Comparison of ENCODE assay signal across 8 cellular contexts in the genomic region with DNA sequence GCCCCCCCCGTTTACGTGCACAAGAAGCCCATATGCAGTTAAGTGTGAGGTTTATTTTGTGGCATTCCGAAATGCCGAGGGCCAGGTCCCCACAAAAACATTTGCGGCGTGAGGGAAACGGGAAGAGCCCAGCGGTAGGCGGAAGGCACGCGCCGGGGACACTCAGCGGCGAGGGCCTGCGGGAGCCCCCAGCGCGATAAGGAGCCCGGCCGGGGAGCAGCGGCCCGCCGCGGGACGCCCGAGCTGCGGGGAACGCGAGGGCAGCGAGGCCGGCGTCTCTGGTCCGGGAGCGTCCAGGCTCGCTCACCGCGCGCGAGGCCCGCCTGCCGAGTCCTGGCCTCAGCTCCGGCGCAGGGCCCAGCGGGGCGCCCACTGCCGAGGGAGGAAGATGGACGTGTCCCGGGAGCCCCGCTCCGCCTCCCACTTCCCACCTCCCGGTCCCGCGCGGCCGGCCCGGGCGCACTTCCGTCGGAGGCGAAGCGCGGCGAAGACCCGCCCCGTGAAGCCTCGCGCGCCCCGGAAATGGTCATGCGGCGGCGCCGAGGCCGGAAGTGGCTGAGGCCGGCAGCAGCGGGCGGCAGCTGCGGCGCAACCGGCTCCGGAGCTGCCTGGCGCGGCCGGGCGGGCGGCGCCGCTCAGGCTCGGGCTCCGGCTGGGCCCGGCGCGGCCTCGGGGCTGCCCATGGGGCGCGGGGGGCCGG. TPM values are rescaled to one million over a fixed set of nuclear protein-coding genes. Genes with fewer than 3 reads are reported as not detected.
DNase-seq lines count a peak whose midpoint lies in the region; ATAC-seq and TF ChIP-seq lines count a peak whose summit lies in the region.

A gene with protein sequence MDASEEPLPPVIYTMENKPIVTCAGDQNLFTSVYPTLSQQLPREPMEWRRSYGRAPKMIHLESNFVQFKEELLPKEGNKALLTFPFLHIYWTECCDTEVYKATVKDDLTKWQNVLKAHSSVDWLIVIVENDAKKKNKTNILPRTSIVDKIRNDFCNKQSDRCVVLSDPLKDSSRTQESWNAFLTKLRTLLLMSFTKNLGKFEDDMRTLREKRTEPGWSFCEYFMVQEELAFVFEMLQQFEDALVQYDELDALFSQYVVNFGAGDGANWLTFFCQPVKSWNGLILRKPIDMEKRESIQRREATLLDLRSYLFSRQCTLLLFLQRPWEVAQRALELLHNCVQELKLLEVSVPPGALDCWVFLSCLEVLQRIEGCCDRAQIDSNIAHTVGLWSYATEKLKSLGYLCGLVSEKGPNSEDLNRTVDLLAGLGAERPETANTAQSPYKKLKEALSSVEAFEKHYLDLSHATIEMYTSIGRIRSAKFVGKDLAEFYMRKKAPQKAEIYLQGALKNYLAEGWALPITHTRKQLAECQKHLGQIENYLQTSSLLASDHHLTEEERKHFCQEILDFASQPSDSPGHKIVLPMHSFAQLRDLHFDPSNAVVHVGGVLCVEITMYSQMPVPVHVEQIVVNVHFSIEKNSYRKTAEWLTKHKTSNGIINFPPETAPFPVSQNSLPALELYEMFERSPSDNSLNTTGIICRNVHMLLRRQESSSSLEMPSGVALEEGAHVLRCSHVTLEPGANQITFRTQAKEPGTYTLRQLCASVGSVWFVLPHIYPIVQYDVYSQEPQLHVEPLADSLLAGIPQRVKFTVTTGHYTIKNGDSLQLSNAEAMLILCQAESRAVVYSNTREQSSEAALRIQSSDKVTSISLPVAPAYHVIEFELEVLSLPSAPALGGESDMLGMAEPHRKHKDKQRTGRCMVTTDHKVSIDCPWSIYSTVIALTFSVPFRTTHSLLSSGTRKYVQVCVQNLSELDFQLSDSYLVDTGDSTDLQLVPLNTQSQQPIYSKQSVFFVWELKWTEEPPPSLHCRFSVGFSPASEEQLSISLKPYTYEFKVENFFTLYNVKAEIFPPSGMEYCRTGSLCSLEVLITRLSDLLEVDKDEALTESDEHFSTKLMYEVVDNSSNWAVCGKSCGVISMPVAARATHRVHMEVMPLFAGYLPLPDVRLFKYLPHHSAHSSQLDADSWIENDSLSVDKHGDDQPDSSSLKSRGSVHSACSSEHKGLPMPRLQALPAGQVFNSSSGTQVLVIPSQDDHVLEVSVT (plus strand): TSS at position 536 of the 700 bp plus-strand sequence. CDS start 185 bp downstream, outside the sequence.

- H3K9me3 Mint-ChIP-seq in neural progenitor cell, result no peaks in the 10 kb centered on the region

- H3K4me3 Mint-ChIP-seq in neural progenitor cell, result peak within 1 kb of the TSS; percentile 93

- no peak for TF ChIP-seq CTCF in DND-41 (IDR thresholded peaks at IDR 0.05; ENCODE audit: borderline replicate concordance, extremely low read depth, low read length, poor library complexity, severe bottlenecking)
- TF ChIP-seq CTCF in foreskin fibroblast (IDR thresholded peaks at IDR 0.05; ENCODE audit: low read depth, low read length), result no peak
- TF ChIP-seq CTCF in neural progenitor cell (IDR thresholded peaks at IDR 0.05), result no peak
- TF ChIP-seq CTCF in stomach (IDR thresholded peaks at IDR 0.05), result no peak

- no peak for TF ChIP-seq POLR2A in stomach (IDR thresholded peaks at IDR 0.05)

- DNase-seq in DND-41, result peak; percentile 83
- peak; percentile 94 for DNase-seq in Karpas-422
- peak; percentile 80 to 85 for DNase-seq in SJCRH30
- DNase-seq in activated gamma-delta T cell treated with anti-CD3 and anti-CD28 coated beads, Interleukin-2, amount 50 U/mL, for 16 hours (ENCODE audit: low read depth), result peak; percentile 66
- peak; percentile 88 to 96 for DNase-seq in foreskin fibroblast
- peak; percentile 92 for DNase-seq in neural progenitor cell (ENCODE audit: low spot score)
- peak; percentile 87 for DNase-seq in stomach

- peaks cover 4% of the 10 kb centered on the region for H3K27me3 Mint-ChIP-seq in neural progenitor cell (ENCODE audit: insufficient read depth, low read depth)

- H3K36me3 Mint-ChIP-seq in neural progenitor cell, result no peaks in the 10 kb centered on the region

- H2AFZ ChIP-seq in DND-41 (ENCODE audit: low read depth, low read length) (peak within 1 kb of the TSS; percentile 70), Karpas-422 (ENCODE audit: low read length) (no peak within 1 kb of the TSS; the same call in 1 of the 2 replicates), neural progenitor cell (replicated peaks) (peak within 1 kb of the TSS; percentile 71)

- H3K4me2 ChIP-seq in DND-41 (ENCODE audit: insufficient read depth, low read length) (peak within 1 kb of the TSS; percentile 75), Karpas-422 (ENCODE audit: low read depth, low read length, poor library complexity, severe bottlenecking) (peak within 1 kb of the TSS; percentile 97), neural progenitor cell (peak within 1 kb of the TSS; percentile 99)

- H3K9me3 ChIP-seq in DND-41 (ENCODE audit: insufficient read depth, low read length, severe bottlenecking) (no peaks in the 10 kb centered on the region), Karpas-422 (ENCODE audit: low read length) (no peaks in the 10 kb centered on the region), SJCRH30 (replicated peaks) (no peaks in the 10 kb centered on the region), neural progenitor cell (ENCODE audit: low read depth) (no peaks in the 10 kb centered on the region), stomach (no peaks in the 10 kb centered on the region)

- H3K4me1 ChIP-seq in DND-41 (ENCODE audit: insufficient read depth, low read length) (peaks cover 44% of the 10 kb centered on the region), Karpas-422 (ENCODE audit: low read length) (peaks cover 31% of the 10 kb centered on the region), SJCRH30 (peaks cover 24% of the 10 kb centered on the region), neural progenitor cell (peaks cover 23% of the 10 kb centered on the region), stomach (peaks cover 9 to 51% (median 45%) of the 10 kb centered on the region in 4 donors)

- H3K27me3 ChIP-seq in DND-41 (ENCODE audit: insufficient read depth, low read length, poor library complexity) (no peaks in the 10 kb centered on the region), Karpas-422 (ENCODE audit: low read length) (no peaks in the 10 kb centered on the region), SJCRH30 (no peaks in the 10 kb centered on the region), neural progenitor cell (no peaks in the 10 kb centered on the region), stomach (no peaks in the 10 kb centered on the region)

- peak within 1 kb of the TSS; percentile 89 for H3K27ac ChIP-seq in DND-41 (ENCODE audit: low read length)
- peak within 1 kb of the TSS; percentile 26 for H3K27ac ChIP-seq in Karpas-422 (ENCODE audit: low read length)
- peak within 1 kb of the TSS; percentile 57 for H3K27ac ChIP-seq in SJCRH30
- H3K27ac ChIP-seq in neural progenitor cell, result peak within 1 kb of the TSS; percentile 92
- peak within 1 kb of the TSS; percentile 94 to 98 (median 96) for H3K27ac ChIP-seq in stomach

- peak within 1 kb of the TSS; percentile 64 for H3K27ac Mint-ChIP-seq in neural progenitor cell

- intact Hi-C loops in stomach (cut with DNase I; ENCODE audit: low total_unique reads), result no loop called here

- WGBS in stomach, 5 donors, result 0 to 1% (median 0%) methylated on average over 25 to 96 of the region's 96 CpGs

- H3K4me1 Mint-ChIP-seq in neural progenitor cell, result peaks cover 23% of the 10 kb centered on the region

- H3K9ac ChIP-seq in DND-41 (ENCODE audit: low read depth, low read length) (peak within 1 kb of the TSS; percentile 98), Karpas-422 (ENCODE audit: low read length) (peak within 1 kb of the TSS; percentile 94), neural progenitor cell (peak within 1 kb of the TSS; percentile 95)

- H3K9me2 ChIP-seq in Karpas-422 (replicated peaks; ENCODE audit: insufficient read depth, low read length), result no peaks in the 10 kb centered on the region

- H3K36me3 ChIP-seq in DND-41 (ENCODE audit: insufficient read depth, low read length) (no peaks in the 10 kb centered on the region), Karpas-422 (ENCODE audit: insufficient read depth, low read length) (no peaks in the 10 kb centered on the region), SJCRH30 (peaks cover 2% of the 10 kb centered on the region; the same call in 1 of the 2 replicates), neural progenitor cell (no peaks in the 10 kb centered on the region), stomach (no peaks in the 10 kb centered on the region)

- TF ChIP-seq EP300 in stomach (IDR thresholded peaks at IDR 0.05), result no peak

- peak; percentile 67 for ATAC-seq in DND-41 (ENCODE audit: insufficient read depth, low read depth)
- peak; percentile 65 for ATAC-seq in GM21723 (IDR thresholded peaks at IDR 0.05; ENCODE audit: unreplicated experiment)

- peak within 1 kb of the TSS; percentile 54 to 77 for H3K4me3 ChIP-seq in DND-41 (ENCODE audit: low read depth in 1 of 2, low read length in 2 of 2)
- H3K4me3 ChIP-seq in Karpas-422 (ENCODE audit: low read length), result peak within 1 kb of the TSS; percentile 92
- peak within 1 kb of the TSS; percentile 89 for H3K4me3 ChIP-seq in SJCRH30
- H3K4me3 ChIP-seq in foreskin fibroblast (ENCODE audit: low read depth in 1 of 2, low read length in 2 of 2), result peak within 1 kb of the TSS; percentile 78
- peak within 1 kb of the TSS; percentile 89 for H3K4me3 ChIP-seq in neural progenitor cell
- peak within 1 kb of the TSS; percentile 88 to 97 (median 93) for H3K4me3 ChIP-seq in stomach

- H3F3A ChIP-seq in neural progenitor cell (ENCODE audit: low read depth), result peaks cover 28% of the 10 kb centered on the region

- H3K79me2 ChIP-seq in DND-41 (ENCODE audit: insufficient read depth, low read length) (peaks cover 60% of the 10 kb centered on the region), Karpas-422 (ENCODE audit: low read length) (peaks cover 52% of the 10 kb centered on the region), neural progenitor cell (ENCODE audit: low read depth) (peaks cover 49% of the 10 kb centered on the region)

- H4K20me1 ChIP-seq in DND-41 (ENCODE audit: insufficient read depth, low read length) (peaks cover 28% of the 10 kb centered on the region; the same call in 1 of the 2 replicates), Karpas-422 (ENCODE audit: insufficient read depth, low read depth, low read length) (peaks cover 16% of the 10 kb centered on the region), neural progenitor cell (ENCODE audit: low read depth) (peaks cover 32% of the 10 kb centered on the region)

RNA-seq across cellular contexts. Expression of the gene that starts here (rescaled TPM):
- total RNA-seq in Karpas-422 (2014; rRNA removed; shearing (Covaris generic); ENCODE audit: low replicate concordance), result 24.0 and 40.3 TPM in 2 replicates
- 24.6 and 31.0 TPM in 2 replicates for total RNA-seq in SJCRH30 (2014; rRNA removed; shearing (Covaris generic))
- total RNA-seq in neural progenitor cell (ENCODE audit: low replicate concordance) (19.8 and 23.2 TPM in 2 replicates), stomach (10 to 100 TPM; 14.6 to 88.1 (median 46.9) TPM)
- polyA plus RNA-seq in stomach, result 1 to 10 TPM; 3.7 to 7.3 (median 6.0) TPM

Comparison
In these comparisons a context has a peak if more than half of its experiments do, and no peak if none do; other contexts are left out.
1. Peak in every context shown above with its lines: DNase-seq, ATAC-seq, H3K4me3 ChIP-seq and H3K27ac ChIP-seq.
2. H3K27ac ChIP-seq: peak in every context shown above with its lines; median percentile 96 in stomach; 92 in neural progenitor cell; 89 in DND-41; 57 in SJCRH30; 26 in Karpas-422.